ENCODE assay signal across 11 cellular contexts in the genomic region with DNA sequence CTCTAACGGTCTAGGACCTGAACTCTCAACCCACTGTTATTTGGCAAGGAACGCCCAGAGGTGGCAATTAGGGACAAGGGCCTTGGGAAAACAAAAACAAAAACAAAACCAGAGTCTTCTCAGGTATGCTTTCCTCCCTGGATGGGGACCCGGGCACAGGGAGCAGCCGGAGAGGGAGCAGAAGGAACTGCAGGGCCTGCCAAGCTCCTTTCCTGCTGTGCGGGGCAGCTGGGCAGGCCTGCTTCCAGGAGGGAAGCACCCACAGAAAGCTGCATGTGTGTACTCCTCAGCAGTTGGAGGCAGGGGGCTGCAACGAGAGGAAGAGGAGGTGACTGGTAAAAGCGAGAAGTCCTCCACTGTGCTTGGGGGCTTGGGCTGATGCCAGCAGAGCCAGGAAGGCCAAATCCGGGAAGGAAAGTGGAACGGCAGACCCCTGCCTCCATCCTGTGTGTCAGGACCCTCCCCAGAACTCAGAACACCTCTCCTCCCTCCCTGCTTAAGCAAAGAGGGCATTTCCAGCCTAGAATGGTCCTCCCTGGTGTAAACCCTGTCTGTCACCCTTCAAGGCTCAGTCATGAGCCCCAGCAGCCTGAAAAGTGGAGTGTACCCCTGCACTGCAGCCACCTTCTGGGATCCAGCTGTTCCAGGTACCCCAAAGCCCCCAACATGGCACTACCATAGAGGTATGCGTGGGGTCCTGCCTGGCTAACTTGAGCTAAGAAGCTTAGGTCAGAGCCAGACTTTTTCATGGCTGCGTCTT. TPM values are rescaled to one million over a fixed set of nuclear protein-coding genes. Genes with fewer than 3 reads are reported as not detected.
DNase-seq lines count a peak whose midpoint lies in the region; ATAC-seq and TF ChIP-seq lines count a peak whose summit lies in the region.
"Had no signal": no experiment of that assay in that cellular context is flagged by ENCODE, and none has a peak within 500 bp of the region (broad histone marks: within the 10 kb centered on the region; RNA-seq: fewer than 3 reads in every experiment).

No MANE protein-coding gene starts in this region.

- peaks cover 48% of the 10 kb centered on the region for H3K36me3 Mint-ChIP-seq in activated CD4-positive, alpha-beta T cell treated with anti-CD3 and anti-CD28 coated beads for 36 hours (ENCODE audit: low read depth)
- H3K36me3 Mint-ChIP-seq in stimulated activated memory B cell treated with anti-CD40 and anti-IgM and Interleukin-4, amounts not matched to agents 10 μg/mL and 1 μg/mL and 100 μg/mL, for 72 hours = peaks cover 23% of the 10 kb centered on the region

- no peaks in the 10 kb centered on the region for H3K27me3 Mint-ChIP-seq in activated CD4-positive, alpha-beta T cell treated with anti-CD3 and anti-CD28 coated beads for 36 hours
- no peaks in the 10 kb centered on the region for H3K27me3 Mint-ChIP-seq in stimulated activated memory B cell treated with anti-CD40 and anti-IgM and Interleukin-4, amounts not matched to agents 10 μg/mL and 1 μg/mL and 100 μg/mL, for 72 hours

- H3K4me1 Mint-ChIP-seq in activated CD4-positive, alpha-beta T cell treated with anti-CD3 and anti-CD28 coated beads for 36 hours = peaks cover 41% of the 10 kb centered on the region
- H3K4me1 Mint-ChIP-seq in stimulated activated memory B cell treated with anti-CD40 and anti-IgM and Interleukin-4, amounts not matched to agents 10 μg/mL and 1 μg/mL and 100 μg/mL, for 72 hours = peaks cover 33% of the 10 kb centered on the region

- no peaks in the 10 kb centered on the region for H3K9me3 Mint-ChIP-seq in activated CD4-positive, alpha-beta T cell treated with anti-CD3 and anti-CD28 coated beads for 36 hours (ENCODE audit: low read depth)
- H3K9me3 Mint-ChIP-seq in stimulated activated memory B cell treated with anti-CD40 and anti-IgM and Interleukin-4, amounts not matched to agents 10 μg/mL and 1 μg/mL and 100 μg/mL, for 72 hours = peaks cover under 1% of the 10 kb centered on the region

- peak overlapping the region; percentile 47 for H3K4me3 Mint-ChIP-seq in activated CD4-positive, alpha-beta T cell treated with anti-CD3 and anti-CD28 coated beads for 36 hours
- H3K4me3 Mint-ChIP-seq in stimulated activated memory B cell treated with anti-CD40 and anti-IgM and Interleukin-4, amounts not matched to agents 10 μg/mL and 1 μg/mL and 100 μg/mL, for 72 hours = no peak overlapping the region

- CTCF ChIA-PET in activated CD4-positive, alpha-beta T cell treated with anti-CD3 and anti-CD28 coated beads for 36 hours (lab: Charles Lee) = interaction anchor here (0.6 to 1.8 kb wide), 4 partner anchors 8 to 17 kb away, joined by 3 to 7 read pairs (median 6); no protein-coding TSS in a partner anchor
- CTCF ChIA-PET in Panc1 (lab: Charles Lee) = interaction anchor here (0.6 kb wide), 1 partner anchor 88 kb away, joined by 4 read pairs; no protein-coding TSS in a partner anchor

- H3K27ac Mint-ChIP-seq in activated CD4-positive, alpha-beta T cell treated with anti-CD3 and anti-CD28 coated beads for 36 hours = peak overlapping the region; percentile 95
- H3K27ac Mint-ChIP-seq in stimulated activated memory B cell treated with anti-CD40 and anti-IgM and Interleukin-4, amounts not matched to agents 10 μg/mL and 1 μg/mL and 100 μg/mL, for 72 hours = peak overlapping the region; percentile 63

- no peaks in the 10 kb centered on the region for H3K9me3 ChIP-seq in Panc1 (ENCODE audit: control insufficient read depth, insufficient read depth, low read depth, low read length)
- no peaks in the 10 kb centered on the region for H3K9me3 ChIP-seq in effector memory CD4-positive, alpha-beta T cell (ENCODE audit: control insufficient read depth, low read length)
- H3K9me3 ChIP-seq: A549 had no signal

- no peak overlapping the region for H3K4me3 ChIP-seq in Panc1 (ENCODE audit: low read depth in 2 of 2, low read length in 2 of 2)
- H3K4me3 ChIP-seq in effector memory CD4-positive, alpha-beta T cell (ENCODE audit: insufficient read depth, low read depth, low read length, poor library complexity, severe bottlenecking) = no peak overlapping the region
- H3K4me3 ChIP-seq: A549 had no signal

- H3K27me3 ChIP-seq in Panc1 (ENCODE audit: control insufficient read depth, insufficient read depth, low read length) = no peaks in the 10 kb centered on the region
- no peaks in the 10 kb centered on the region for H3K27me3 ChIP-seq in effector memory CD4-positive, alpha-beta T cell (replicated peaks; ENCODE audit: control insufficient read depth, insufficient read depth, low read length, poor library complexity, severe bottlenecking)

- ATAC-seq in activated CD4-positive, alpha-beta T cell treated with anti-CD3 and anti-CD28 coated beads for 36 hours = no peak
- ATAC-seq in Panc1 = peak; percentile 33; the same call in 1 of the 2 replicates
- ATAC-seq in stimulated activated memory B cell treated with anti-CD40 and anti-IgM and Interleukin-4, amounts not matched to agents 10 μg/mL and 1 μg/mL and 100 μg/mL, for 72 hours = no peak
- ATAC-seq: A549 had no signal

- intact Hi-C loops in activated CD4-positive, alpha-beta T cell treated with anti-CD3 and anti-CD28 coated beads for 36 hours (cut with DNase I, micrococcal nuclease) = loop anchor here in 1 of 2 experiments (1.0 kb wide), 2 partner anchors 9 to 10 kb away; no protein-coding TSS in a partner anchor
- intact Hi-C loops in Panc1 (cut with micrococcal nuclease; ENCODE audit: unreplicated experiment) = no loop called here

- no peak overlapping the region for H3K27ac ChIP-seq in Panc1 (ENCODE audit: low read length)
- peak overlapping the region; percentile 67 for H3K27ac ChIP-seq in effector memory CD4-positive, alpha-beta T cell (ENCODE audit: insufficient read depth, low read length, poor library complexity, severe bottlenecking)
- H3K27ac ChIP-seq: A549 had no signal

- H3K4me1 ChIP-seq in Panc1 (ENCODE audit: control insufficient read depth, insufficient read depth, low read length) = no peaks in the 10 kb centered on the region
- H3K4me1 ChIP-seq in effector memory CD4-positive, alpha-beta T cell (ENCODE audit: control insufficient read depth, insufficient read depth, low read length, poor library complexity, severe bottlenecking) = peaks cover 29% of the 10 kb centered on the region
- H3K4me1 ChIP-seq: A549 had no signal

- no TSS peak for BruUV-seq in Panc1 (replicated peaks; lab: Mats Ljungman, UMichigan)

- no peak for DNase-seq in activated CD4-positive, alpha-beta T cell treated with anti-CD3 and anti-CD28 coated beads for 36 hours
- no peak for DNase-seq in activated CD4-positive, alpha-beta T cell treated with anti-CD3 and anti-CD28 coated beads for 4 hours
- DNase-seq in Panc1 (ENCODE audit: low read depth, low spot score) (no peak), SW480 (ENCODE audit: low spot score) (no peak), iPS-NIHi7 (ENCODE audit: extremely low spot score) (no peak)
- no peak for DNase-seq in effector memory CD4-positive, alpha-beta T cell
- no peak for DNase-seq in activated CD4-positive, alpha-beta T cell treated with anti-CD3 and anti-CD28 coated beads, Interleukin-2, amount 50 U/mL, for 4 hours
- DNase-seq: NCI-H510A, SHP77 had no signal

- no peaks in the 10 kb centered on the region for H3K36me3 ChIP-seq in Panc1 (ENCODE audit: control insufficient read depth, insufficient read depth, low read length)
- H3K36me3 ChIP-seq in effector memory CD4-positive, alpha-beta T cell (ENCODE audit: control insufficient read depth, insufficient read depth, low read length) = peaks cover 24% of the 10 kb centered on the region

- in situ Hi-C loops in Panc1 (cut with HindIII; ENCODE audit: low pct_unique_long_range_greater_than_20kb, low sequenced_read_pairs) = no loop called here

- TF ChIP-seq CTCF in Panc1 (IDR thresholded peaks at IDR 0.05) = no peak

- POLR2A ChIA-PET in activated CD4-positive, alpha-beta T cell treated with anti-CD3 and anti-CD28 coated beads for 36 hours (lab: Charles Lee) = interaction anchor here (0.6 kb wide), 1 partner anchor 73 kb away, joined by 3 read pairs; no protein-coding TSS in a partner anchor
- POLR2A ChIA-PET in Panc1 (lab: Charles Lee) = no interaction called here

RNA-seq across cellular contexts. Expression of a gene that starts 56.3 kb away (rescaled TPM):
- total RNA-seq in activated CD4-positive, alpha-beta T cell treated with anti-CD3 and anti-CD28 coated beads for 36 hours = 10 to 100 TPM; 62.3 to 76.2 TPM
- total RNA-seq in Panc1 (2021; ENCODE audit: unreplicated experiment) = 29.3 TPM
- 54.3 TPM for polyA plus RNA-seq in Panc1 (2012; ENCODE audit: insufficient read length)
